ENCODE assay signal across 16 cellular contexts in the genomic region with DNA sequence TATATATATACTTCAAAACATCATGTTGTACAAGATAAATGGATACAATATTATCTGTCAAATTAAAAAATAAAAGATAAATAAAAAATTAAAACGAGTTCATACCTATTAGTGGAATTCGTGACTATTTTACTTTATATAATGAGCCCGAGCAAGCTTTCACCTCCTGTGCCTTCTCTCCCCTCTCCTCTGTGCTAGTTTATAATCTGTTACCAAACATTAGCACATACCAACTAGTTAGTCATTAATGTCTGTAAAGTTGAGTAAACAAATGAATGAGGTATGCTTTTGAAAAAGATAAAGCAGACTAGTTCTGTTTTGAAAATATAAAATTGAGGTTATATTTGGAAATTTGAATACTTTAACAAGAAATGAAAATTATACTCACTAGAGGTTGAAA.
A peak's percentile ranks its signal among the peaks of the same experiment; 100 is the strongest.
DNase-seq lines count a peak whose midpoint lies in the region; ATAC-seq, FAIRE-seq and TF ChIP-seq lines count a peak whose summit lies in the region.
"Had no signal": no experiment of that assay in that cellular context is flagged by ENCODE, and none has a peak within 500 bp of the region (broad histone marks: within the 10 kb centered on the region; RNA-seq: fewer than 3 reads in every experiment).

No MANE protein-coding gene starts in this region.

- no peak overlapping the region for H3K9ac ChIP-seq in Karpas-422 (ENCODE audit: low read length)

- H3K4me3 ChIP-seq in Karpas-422 (ENCODE audit: low read length): no peak overlapping the region
- H3K4me3 ChIP-seq: SJCRH30 had no signal

- no peaks in the 10 kb centered on the region for H3K9me2 ChIP-seq in Karpas-422 (replicated peaks; ENCODE audit: insufficient read depth, low read length)

- TF ChIP-seq CTCF in 22Rv1 (IDR thresholded peaks at IDR 0.05): no peak

- FAIRE-seq in colon (lab: Jason Lieb, UNC): peak; percentile 47
- FAIRE-seq: GM12892, GM19239 had no signal

- peak overlapping the region; percentile 50 for H3K27ac ChIP-seq in 22Rv1
- no peak overlapping the region for H3K27ac ChIP-seq in Karpas-422 (ENCODE audit: low read length)

- H3K36me3 ChIP-seq in Karpas-422 (ENCODE audit: insufficient read depth, low read length): no peaks in the 10 kb centered on the region
- H3K36me3 ChIP-seq: SJCRH30 had no signal

- no peaks in the 10 kb centered on the region for H3K79me2 ChIP-seq in Karpas-422 (ENCODE audit: low read length)

- peak; percentile 70 for ATAC-seq in left lobe of liver

- no peaks in the 10 kb centered on the region for H3K9me3 ChIP-seq in Karpas-422 (ENCODE audit: low read length)
- H3K9me3 ChIP-seq: SJCRH30 had no signal

- no peak overlapping the region for H3K4me2 ChIP-seq in Karpas-422 (ENCODE audit: low read depth, low read length, poor library complexity, severe bottlenecking)

- DNase-seq in HuH-7 (ENCODE audit: low spot score): peak; percentile 33
- no peak for DNase-seq in left lobe of liver (ENCODE audit: low spot score)
- DNase-seq in retina: no peak
- DNase-seq in activated T-cell treated with anti-CD3 and anti-CD28 coated beads, Interleukin-2, amount 50 U/mL, for 48 hours: no peak
- DNase-seq in SKM-1 (lab: John Stamatoyannopoulos, UW; ENCODE audit: unreplicated experiment): no peak
- DNase-seq in Karpas-422: no peak
- DNase-seq: C1 segment of cervical spinal cord, GF-D8, NCI-H1105 treated with DMSO at 0.1 percent for 48 hours, NCI-H187 treated with DMSO at 0.1 percent for 48 hours, NCI-H69, SJCRH30 had no signal

- H4K20me1 ChIP-seq in Karpas-422 (ENCODE audit: insufficient read depth, low read depth, low read length): no peaks in the 10 kb centered on the region

- H2AFZ ChIP-seq in Karpas-422 (ENCODE audit: low read length): no peak overlapping the region

- no peaks in the 10 kb centered on the region for H3K4me1 ChIP-seq in Karpas-422 (ENCODE audit: low read length)

- H3K27me3 ChIP-seq in Karpas-422 (ENCODE audit: low read length): no peaks in the 10 kb centered on the region
- H3K27me3 ChIP-seq: SJCRH30 had no signal
